8 cellular contexts compared by ENCODE assay signal in genomic region chr7:93231264-93231663, GRCh38. TPM values are rescaled to one million over a fixed set of nuclear protein-coding genes. Genes with fewer than 3 reads are reported as not detected.
DNase-seq lines count a peak whose midpoint lies in the region; ATAC-seq, FAIRE-seq and TF ChIP-seq lines count a peak whose summit lies in the region.

No MANE protein-coding gene starts in this region.

- peaks cover 3% of the 10 kb centered on the region for H3K4me1 Mint-ChIP-seq in mesothelial cell of epicardium

- POLR2A ChIA-PET in A673 (lab: Charles Lee; ENCODE audit: low non-redundant PET) (no interaction called here), GM12878 (lab: Charles Lee) (no interaction called here)

- WGBS in HUES64 = 79% methylated on average over 5 of the region's 5 CpGs
- 8% methylated on average over 5 of the region's 5 CpGs for WGBS in GM12878 (ENCODE audit: insufficient coverage, insufficient replicate concordance, low lambda C conversion rate, missing lambda C conversion rate)

- FAIRE-seq in GM12878 (lab: Jason Lieb, UNC) = no peak

- H2AFZ ChIP-seq in GM12878 (ENCODE audit: control insufficient read depth, low read depth, low read length) = peak overlapping the region; percentile 100

- no peak for TF ChIP-seq EP300 in GM12878 (IDR thresholded peaks at IDR 0.05; ENCODE audit: borderline replicate concordance in 1 of 2, control insufficient read depth in 1 of 2, low read depth in 2 of 2, low read length in 2 of 2)

- H3K4me3 Mint-ChIP-seq in mesothelial cell of epicardium = peak overlapping the region; percentile 92

- no peak for TF ChIP-seq RAD21 in GM12878 (IDR thresholded peaks at IDR 0.05; ENCODE audit: insufficient read depth, low read depth, low read length)

- H3K27me3 ChIP-seq in A673 (replicated peaks; ENCODE audit: insufficient read depth, low read depth, low read length, poor library complexity) (no peaks in the 10 kb centered on the region), HUES64 (ENCODE audit: insufficient read depth, low read length) (no peaks in the 10 kb centered on the region; the same call in 1 of the 2 replicates), GM12878 (replicated peaks in 1 of 2; ENCODE audit: control insufficient read depth in 2 of 2, insufficient read depth in 2 of 2, low read length in 1 of 2) (no peaks in the 10 kb centered on the region)

- in situ Hi-C loops in GM12878 (cut with MboI) = no loop called here

- DNase-seq in A673 (ENCODE audit: low spot score) (no peak), GM12878 (ENCODE audit: low read depth, low spot score) (no peak), mesothelial cell of epicardium (ENCODE audit: low spot score in 2 of 2, unreplicated experiment in 2 of 2) (no peak), DMS79 (lab: John Stamatoyannopoulos, UW) (no peak), NCI-H146 treated with DMSO at 0.1 percent for 48 hours (lab: John Stamatoyannopoulos, UW; ENCODE audit: unreplicated experiment) (no peak)

- peak overlapping the region; percentile 68; the same call in 1 of the 2 replicates for H3K9ac ChIP-seq in HUES64 (ENCODE audit: low read depth, low read length)
- H3K9ac ChIP-seq in GM12878 (ENCODE audit: control insufficient read depth, insufficient read depth, low read length) = no peak overlapping the region; the same call in 1 of the 2 replicates

- H3K9me3 Mint-ChIP-seq in mesothelial cell of epicardium = no peaks in the 10 kb centered on the region

- H3K79me2 ChIP-seq in GM12878 (ENCODE audit: control insufficient read depth, insufficient read depth, low read length) = peaks cover 11% of the 10 kb centered on the region

- no peaks in the 10 kb centered on the region for H3K36me3 Mint-ChIP-seq in mesothelial cell of epicardium

- H3K36me3 ChIP-seq in A673 (ENCODE audit: insufficient read depth, low read length, poor library complexity, severe bottlenecking) = no peaks in the 10 kb centered on the region
- H3K36me3 ChIP-seq in HUES64 (ENCODE audit: insufficient read depth, low read length) = no peaks in the 10 kb centered on the region
- H3K36me3 ChIP-seq in GM12878 (ENCODE audit: control insufficient read depth in 2 of 2, insufficient read depth in 2 of 2, low read length in 1 of 2) = no peaks in the 10 kb centered on the region

- TF ChIP-seq POLR2A in GM12878 (IDR thresholded peaks at IDR 0.05; ENCODE audit: low read depth, low read length) = no peak

- TF ChIP-seq CTCF in A673 (conservative IDR thresholded peaks at IDR 0.05; ENCODE audit: low read depth, low read length) (no peak), GM12878 (IDR thresholded peaks at IDR 0.05 in 2 of 3, conservative IDR thresholded peaks at IDR 0.05 in 1 of 3; ENCODE audit: control insufficient read depth in 2 of 3, extremely low read depth in 1 of 3, insufficient read depth in 1 of 3, low read depth in 3 of 3, low read length in 3 of 3) (no peak), mesothelial cell of epicardium (IDR thresholded peaks at IDR 0.05; ENCODE audit: unreplicated experiment) (no peak)

- RAD21 ChIA-PET in GM12878 (lab: Charles Lee; ENCODE audit: unreplicated experiment) = interaction anchor here (1.0 to 2.5 kb wide), 6 partner anchors 10 to 703 kb away, joined by 3 to 12 read pairs (median 6); partner anchors contain the start of genes PEX1, RBM48 and SAMD9

- no peak overlapping the region for H3K27ac ChIP-seq in A673 (ENCODE audit: low read depth, low read length, poor library complexity, severe bottlenecking)
- no peak overlapping the region for H3K27ac ChIP-seq in HUES64 (ENCODE audit: low read depth, low read length)
- H3K27ac ChIP-seq in GM12878 (ENCODE audit: control insufficient read depth, insufficient read depth) = no peak overlapping the region

- peaks cover 24% of the 10 kb centered on the region for H3K27me3 Mint-ChIP-seq in mesothelial cell of epicardium (ENCODE audit: low read depth)

- no peaks in the 10 kb centered on the region for H3K9me3 ChIP-seq in A673 (ENCODE audit: low read depth, low read length, poor library complexity, severe bottlenecking)
- no peaks in the 10 kb centered on the region for H3K9me3 ChIP-seq in HUES64 (ENCODE audit: insufficient read depth, low read depth, low read length)
- no peaks in the 10 kb centered on the region for H3K9me3 ChIP-seq in GM12878 (replicated peaks; ENCODE audit: control insufficient read depth, insufficient read depth, low read length)

- no TSS peak for BruUV-seq in A673 (replicated peaks; lab: Mats Ljungman, UMichigan)
- BruUV-seq in GM12878 (replicated peaks; lab: Mats Ljungman, UMichigan) = no TSS peak

- SMC1A ChIA-PET in GM12878 (lab: Charles Lee; ENCODE audit: uncharacterized antibody, unreplicated experiment) = interaction anchor here (1.5 to 2.4 kb wide), 5 partner anchors 7 to 114 kb away, joined by 5 to 13 read pairs (median 6); partner anchors contain the start of gene SAMD9

- H3K27ac Mint-ChIP-seq in mesothelial cell of epicardium = peak overlapping the region; percentile 95

- H3K4me2 ChIP-seq in GM12878 (ENCODE audit: control insufficient read depth, insufficient read depth) = peak overlapping the region; percentile 82

- H3K4me3 ChIP-seq in A673 (ENCODE audit: low read depth, low read length, poor library complexity, severe bottlenecking) (peak overlapping the region; percentile 71), HUES64 (ENCODE audit: low read length) (peak overlapping the region; percentile 90), GM12878 (peak overlapping the region; percentile 79)

- H3K4me1 ChIP-seq in A673 (ENCODE audit: insufficient read depth, low read length, poor library complexity, severe bottlenecking) (peaks cover 4% of the 10 kb centered on the region), HUES64 (ENCODE audit: insufficient read depth, low read length) (peaks cover 10% of the 10 kb centered on the region), GM12878 (ENCODE audit: control insufficient read depth, insufficient read depth, low read length) (0 out of 2 replicates have a peak, but pooled peaks cover 3% of the 10 kb centered on the region)

- ATAC-seq in GM12878 (no peak), HG02588 (IDR thresholded peaks at IDR 0.05; ENCODE audit: unreplicated experiment) (no peak), GM18520 (IDR thresholded peaks at IDR 0.05; ENCODE audit: unreplicated experiment) (no peak)

- intact Hi-C loops in A673 (cut with micrococcal nuclease; ENCODE audit: unreplicated experiment) (loop anchor here (10.0 kb wide), 1 partner anchor 606 kb away; no protein-coding TSS in a partner anchor), GM12878 (cut with micrococcal nuclease; ENCODE audit: unreplicated experiment) (loop anchor here (10.0 kb wide), 1 partner anchor 636 kb away; the partner anchor contains the start of gene FAM133B)

- CTCF ChIA-PET in A673 (lab: Charles Lee) (no interaction called here), GM12878 (lab: Yijun Ruan, JAX) (interaction anchor here (0.9 to 4.2 kb wide), 5 partner anchors 14 to 143 kb away, joined by 3 to 39 read pairs (median 3); partner anchors contain the start of gene SAMD9L)

- no peaks in the 10 kb centered on the region; the same call in 1 of the 2 replicates for H4K20me1 ChIP-seq in GM12878 (ENCODE audit: control insufficient read depth, insufficient read depth)

TF ChIP-seq in GM12878, 131 proteins besides CTCF, POLR2A, EP300 and RAD21 (continues in another document):
- no peak for TF ChIP-seq RELA (IDR thresholded peaks at IDR 0.05; ENCODE audit: borderline replicate concordance, partially characterized antibody)
- TF ChIP-seq SUPT20H (IDR thresholded peaks at IDR 0.05; ENCODE audit: borderline replicate concordance, control insufficient read depth, low read depth, low read length) = no peak
- TF ChIP-seq MEF2A (IDR thresholded peaks at IDR 0.05; ENCODE audit: insufficient read depth, low read depth, low read length) = no peak

RNA-seq across cellular contexts. Expression of gene VPS50, which starts 0.9 kb away (rescaled TPM):
- total RNA-seq in A673 (2021) (18.1 and 19.0 TPM in 2 replicates), GM12878 (2014; rRNA removed) (16.3 and 19.0 TPM in 2 replicates), GM12878 (2014; rRNA removed; fragmentation: Illumina TruSeq; extraction: Trizol) (21.3 and 22.0 TPM in 2 replicates), GM12878 (2021) (17.7 and 18.2 TPM in 2 replicates), mesothelial cell of epicardium (22.3 to 29.6 TPM (median 26.8 TPM) in 3 replicates)
- polyA plus RNA-seq in HUES64 (2013, experiment 1 of 2) = 6.1 TPM
- polyA plus RNA-seq in HUES64 (2013, experiment 2 of 2) = 7.3 TPM
- total RNA-seq in GM12878 (2013; cell fraction: nucleolus; rRNA removed) = 89.4 and 90.2 TPM in 2 replicates
- polyA plus RNA-seq in GM12878 (2011; ENCODE audit: low read depth) = 3.9 TPM
- polyA plus RNA-seq in GM12878 (2011; rRNA removed) (17.7 and 27.1 TPM in 2 replicates), GM12878 (2014; fragmentation: Illumina TruSeq; extraction: Trizol) (11.5 and 16.5 TPM in 2 replicates), GM12878 (2014; fragmentation: Nextera tagmentation; extraction: Ambion mirVana) (1 to 10 TPM; 4.0 to 5.6 TPM), GM12878 (2014; rRNA removed) (8.5 and 9.5 TPM in 2 replicates), GM12878 (2016; fragmentation: Nextera tagmentation; extraction: Ambion mirVana) (10 to 100 TPM; 16.1 to 17.7 TPM)
- 5.7 and 5.9 TPM in 2 replicates for polyA plus RNA-seq in GM12878 (2011; cell fraction: cytosol; rRNA removed)
- polyA plus RNA-seq in GM12878 (2011; cell fraction: nucleus; rRNA removed) = 21.6 and 34.2 TPM in 2 replicates
- 4.7 and 6.5 TPM in 2 replicates for polyA plus RNA-seq in GM12878 (2012)
- polyA minus RNA-seq in GM12878 (2011; rRNA and poly(A)+ RNA removed) = 17.1 and 40.8 TPM in 2 replicates
- 6.4 and 8.9 TPM in 2 replicates for polyA minus RNA-seq in GM12878 (2011; cell fraction: cytosol; rRNA and poly(A)+ RNA removed)
- polyA minus RNA-seq in GM12878 (2011; cell fraction: nucleus; rRNA and poly(A)+ RNA removed) = 32.5 and 50.6 TPM in 2 replicates

RNA-seq across cellular contexts. Expression of gene HEPACAM2, which starts 5.0 kb away (rescaled TPM):
- not detected in 2 replicates for total RNA-seq in A673 (2021)
- not detected for polyA plus RNA-seq in HUES64 (2013, experiment 1 of 2)
- polyA plus RNA-seq in HUES64 (2013, experiment 2 of 2) = not detected
- not detected in 2 replicates for total RNA-seq in GM12878 (2013; cell fraction: nucleolus; rRNA removed)
- total RNA-seq in GM12878 (2014; rRNA removed) = not detected in 2 replicates
- not detected in 2 replicates for total RNA-seq in GM12878 (2014; rRNA removed; fragmentation: Illumina TruSeq; extraction: Trizol)
- not detected in 2 replicates for total RNA-seq in GM12878 (2021)
- polyA plus RNA-seq in GM12878 (2011; ENCODE audit: low read depth) = not detected
- polyA plus RNA-seq in GM12878 (2011; rRNA removed) = 0.58 and 0.82 TPM in 2 replicates
- polyA plus RNA-seq in GM12878 (2011; cell fraction: cytosol; rRNA removed) = 0.48 and 0.51 TPM in 2 replicates
- 0.51 and 0.69 TPM in 2 replicates for polyA plus RNA-seq in GM12878 (2011; cell fraction: nucleus; rRNA removed)
- polyA plus RNA-seq in GM12878 (2012) = not detected in 2 replicates
- 0.13 TPM in 1 of 2 replicates, not detected in the other for polyA plus RNA-seq in GM12878 (2014; fragmentation: Illumina TruSeq; extraction: Trizol)
- polyA plus RNA-seq in GM12878 (2014; fragmentation: Nextera tagmentation; extraction: Ambion mirVana) = under 1 TPM in 1 of 2 experiments, not detected in 1; 0.04 TPM
- polyA plus RNA-seq in GM12878 (2014; rRNA removed) = 0.10 TPM in 1 of 2 replicates, not detected in the other
- polyA plus RNA-seq in GM12878 (2016; fragmentation: Nextera tagmentation; extraction: Ambion mirVana) = not detected
- 0.46 and 0.80 TPM in 2 replicates for polyA minus RNA-seq in GM12878 (2011; rRNA and poly(A)+ RNA removed)
- polyA minus RNA-seq in GM12878 (2011; cell fraction: cytosol; rRNA and poly(A)+ RNA removed) = not detected in 2 replicates
- polyA minus RNA-seq in GM12878 (2011; cell fraction: nucleus; rRNA and poly(A)+ RNA removed) = 0.48 and 0.60 TPM in 2 replicates
- total RNA-seq in mesothelial cell of epicardium = not detected in 3 replicates
